8 cellular contexts compared by ENCODE assay signal in genomic region chr1:167555072-167555471, GRCh38. TPM values are rescaled to one million over a fixed set of nuclear protein-coding genes. Genes with fewer than 3 reads are reported as not detected.
A peak's percentile ranks its signal among the peaks of the same experiment; 100 is the strongest.
DNase-seq lines count a peak whose midpoint lies in the region; ATAC-seq, FAIRE-seq and TF ChIP-seq lines count a peak whose summit lies in the region.
"Not testable (repeated sequence)": the region's sequence is repeated elsewhere in the genome, so short reads cannot be mapped to it uniquely, and the experiment has no call there.
"Had no signal": no experiment of that assay in that cellular context is flagged by ENCODE, and none has a peak within 500 bp of the region (broad histone marks: within the 10 kb centered on the region; RNA-seq: fewer than 3 reads in every experiment).

No MANE protein-coding gene starts in this region.

- H3K36me3 Mint-ChIP-seq in CD8-positive, alpha-beta memory T cell; activated T-cell treated with anti-CD3 and anti-CD28 coated beads, Interleukin-2, amount 50 U/mL, for 72 hours (ENCODE audit: insufficient read depth in 2 of 2); natural killer cell; neural progenitor cell: not testable (repeated sequence)

- H3K9me1 ChIP-seq in K562 (ENCODE audit: control insufficient read depth, insufficient read depth, low read length), result not testable (repeated sequence)

- not testable (repeated sequence) for TF ChIP-seq POLR2A in K562 (conservative IDR thresholded peaks at IDR 0.05)

- not testable (repeated sequence) for H3K9ac ChIP-seq in OCI-LY1 (ENCODE audit: low read length); K562 (ENCODE audit: insufficient read depth in 1 of 2, low read depth in 2 of 2, low read length in 2 of 2); neural progenitor cell

- not testable (repeated sequence) for DNase-seq in CD8-positive, alpha-beta memory T cell; activated T-cell treated with anti-CD3 and anti-CD28 coated beads, Interleukin-2, amount 50 U/mL, for 72 hours; K562 (ENCODE audit: extremely low read depth in 1 of 4, low spot score in 3 of 4); natural killer cell; neural progenitor cell (ENCODE audit: low spot score)

- TF ChIP-seq EP300 in K562 (IDR thresholded peaks at IDR 0.05; ENCODE audit: low read length), result not testable (repeated sequence)

- not testable (repeated sequence) for H3K27me3 Mint-ChIP-seq in CD8-positive, alpha-beta memory T cell; activated T-cell treated with anti-CD3 and anti-CD28 coated beads, Interleukin-2, amount 50 U/mL, for 72 hours (ENCODE audit: low read depth); neural progenitor cell (ENCODE audit: insufficient read depth, low read depth)
- H3K27me3 Mint-ChIP-seq in natural killer cell (ENCODE audit: low read depth in 2 of 2), result peaks cover 0 to 11% of the 10 kb centered on the region in 2 donors

- H3K4me3 Mint-ChIP-seq in CD8-positive, alpha-beta memory T cell, result peak overlapping the region in 4 of 7 donors; percentile 4 to 57 (median 10)
- peak overlapping the region; percentile 10 to 29 for H3K4me3 Mint-ChIP-seq in activated T-cell treated with anti-CD3 and anti-CD28 coated beads, Interleukin-2, amount 50 U/mL, for 72 hours
- H3K4me3 Mint-ChIP-seq in natural killer cell (peak overlapping the region; percentile 32), neural progenitor cell (peak overlapping the region; percentile 61)

- TF ChIP-seq RAD21 in K562 (CRISPR knock-in tag; conservative IDR thresholded peaks at IDR 0.05 in 1 of 2, IDR thresholded peaks at IDR 0.05 in 1 of 2), result not testable (repeated sequence)

- POLR2A ChIA-PET in CD8-positive, alpha-beta memory T cell (lab: Charles Lee), result not testable (repeated sequence)
- POLR2A ChIA-PET in K562 (lab: Yijun Ruan, JAX), result interaction anchor here (0.7 to 1.0 kb wide), 2 partner anchors 9 to 20 kb away, joined by 3 to 7 read pairs; no protein-coding TSS in a partner anchor

- not testable (repeated sequence) for H3K27ac ChIP-seq in CD8-positive, alpha-beta memory T cell (ENCODE audit: low read depth, low read length); K562 (ENCODE audit: extremely low read depth, low read depth, low read length); neural progenitor cell
- H3K27ac ChIP-seq in OCI-LY1 (ENCODE audit: low read depth, low read length, poor library complexity, severe bottlenecking), result peak overlapping the region; percentile 80

- peaks cover 33 to 40% (median 37%) of the 10 kb centered on the region in 3 donors for H3K4me1 Mint-ChIP-seq in CD8-positive, alpha-beta memory T cell
- peaks cover 44% of the 10 kb centered on the region for H3K4me1 Mint-ChIP-seq in activated T-cell treated with anti-CD3 and anti-CD28 coated beads, Interleukin-2, amount 50 U/mL, for 72 hours (ENCODE audit: low read depth)
- H3K4me1 Mint-ChIP-seq in natural killer cell (peaks cover 12 to 20% of the 10 kb centered on the region in 2 donors), neural progenitor cell (peaks cover 16% of the 10 kb centered on the region)

- H3K4me3 ChIP-seq in CD8-positive, alpha-beta memory T cell (ENCODE audit: low read length); OCI-LY1 (ENCODE audit: low read depth, low read length, poor library complexity, severe bottlenecking); K562; neural progenitor cell: not testable (repeated sequence)

- BruUV-seq in K562 (replicated peaks; lab: Mats Ljungman, UMichigan), result not testable (repeated sequence)

- not testable (repeated sequence) for H3K9me2 ChIP-seq in OCI-LY1 (ENCODE audit: low read depth, low read length)

- not testable (repeated sequence) for H3K27me3 ChIP-seq in CD8-positive, alpha-beta memory T cell (ENCODE audit: insufficient read depth, low read length, poor library complexity, severe bottlenecking); OCI-LY1 (ENCODE audit: insufficient read depth, low read length); K562 (ENCODE audit: control insufficient read depth in 2 of 2, insufficient read depth in 2 of 2, low read length in 2 of 2); neural progenitor cell

- H3K79me2 ChIP-seq in OCI-LY1 (ENCODE audit: insufficient read depth, low read length); neural progenitor cell (ENCODE audit: low read depth): not testable (repeated sequence)
- H3K79me2 ChIP-seq in K562 (ENCODE audit: control insufficient read depth, insufficient read depth, low read length), result peaks cover 35% of the 10 kb centered on the region

- in situ Hi-C loops in K562 (cut with MboI), result not testable (repeated sequence)

- not testable (repeated sequence) for H3K4me2 ChIP-seq in OCI-LY1 (ENCODE audit: low read length); K562 (ENCODE audit: insufficient read depth, low read length); neural progenitor cell

- H3K27ac Mint-ChIP-seq in CD8-positive, alpha-beta memory T cell, result peak overlapping the region in 1 of 8 donors; percentile 20
- not testable (repeated sequence) for H3K27ac Mint-ChIP-seq in activated T-cell treated with anti-CD3 and anti-CD28 coated beads, Interleukin-2, amount 50 U/mL, for 72 hours; natural killer cell; neural progenitor cell

- not testable (repeated sequence) for ATAC-seq in activated T-cell treated with anti-CD3 and anti-CD28 coated beads, Interleukin-2, amount 50 U/mL, for 72 hours (replicated peaks in 1 of 2); K562; natural killer cell

- H3K9me3 Mint-ChIP-seq in CD8-positive, alpha-beta memory T cell; activated T-cell treated with anti-CD3 and anti-CD28 coated beads, Interleukin-2, amount 50 U/mL, for 72 hours; natural killer cell; neural progenitor cell: not testable (repeated sequence)

- not testable (repeated sequence) for H2AFZ ChIP-seq in OCI-LY1 (ENCODE audit: low read length); K562 (ENCODE audit: low read depth, low read length); neural progenitor cell (replicated peaks)

- peaks cover 27% of the 10 kb centered on the region for H3K4me1 ChIP-seq in CD8-positive, alpha-beta memory T cell (ENCODE audit: insufficient read depth, low read length)
- peaks cover 58% of the 10 kb centered on the region for H3K4me1 ChIP-seq in OCI-LY1 (ENCODE audit: insufficient read depth, low read length, severe bottlenecking)
- H3K4me1 ChIP-seq in K562 (replicated peaks in 1 of 2; ENCODE audit: control insufficient read depth in 2 of 2, insufficient read depth in 2 of 2, low read length in 2 of 2), result peaks cover 14 to 30% of the 10 kb centered on the region in 2 experiments
- H3K4me1 ChIP-seq in neural progenitor cell, result peaks cover 13% of the 10 kb centered on the region

- not testable (repeated sequence) for H3K9me3 ChIP-seq in CD8-positive, alpha-beta memory T cell (ENCODE audit: low read length); OCI-LY1 (ENCODE audit: low read length); K562 (replicated peaks; ENCODE audit: control insufficient read depth, insufficient read depth, low read depth, low read length); neural progenitor cell (ENCODE audit: low read depth)

- not testable (repeated sequence) for H3K36me3 ChIP-seq in CD8-positive, alpha-beta memory T cell (ENCODE audit: insufficient read depth, low read length); OCI-LY1 (ENCODE audit: insufficient read depth, low read length); neural progenitor cell
- peaks cover 18% of the 10 kb centered on the region; the same call in 2 of the 3 replicates for H3K36me3 ChIP-seq in K562 (ENCODE audit: control insufficient read depth, insufficient read depth, low read length)

- WGBS in K562 (ENCODE audit: insufficient coverage, low coverage, missing lambda C conversion rate), result 90% methylated on average over 1 of the region's 1 CpG

- not testable (repeated sequence) for TF ChIP-seq CTCF in OCI-LY1 (IDR thresholded peaks at IDR 0.05; ENCODE audit: low read length); K562 (IDR thresholded peaks at IDR 0.05 in 2 of 3, conservative IDR thresholded peaks at IDR 0.05 in 1 of 3; ENCODE audit: insufficient read depth in 2 of 3, low read depth in 1 of 3, low read length in 3 of 3); natural killer cell (IDR thresholded peaks at IDR 0.05); neural progenitor cell (IDR thresholded peaks at IDR 0.05)

- intact Hi-C loops in K562 (cut with micrococcal nuclease) (loop anchor here (5.0 kb wide), 1 partner anchor 153 kb away; no protein-coding TSS in a partner anchor), natural killer cell (cut with micrococcal nuclease) (loop anchor here (5.0 to 10.0 kb wide), 2 partner anchors 488 to 650 kb away; no protein-coding TSS in a partner anchor)

- CTCF ChIA-PET in CD8-positive, alpha-beta memory T cell (lab: Charles Lee), result interaction anchor here (0.8 to 2.6 kb wide), 9 partner anchors 10 to 428 kb away, joined by 3 to 11 read pairs (median 3); no protein-coding TSS in a partner anchor
- CTCF ChIA-PET in K562 (lab: Yijun Ruan, JAX; ENCODE audit: low intra/inter-chr PET ratio), result interaction anchor here (0.6 to 2.0 kb wide), 3 partner anchors 143 to 154 kb away, joined by 3 to 8 read pairs (median 3); no protein-coding TSS in a partner anchor

- H4K20me1 ChIP-seq in OCI-LY1 (ENCODE audit: insufficient read depth, low read length); K562 (replicated peaks; ENCODE audit: control insufficient read depth, insufficient read depth, low read length); neural progenitor cell (ENCODE audit: low read depth): not testable (repeated sequence)

- FAIRE-seq in K562 (lab: Jason Lieb, UNC), result not testable (repeated sequence)

- H3F3A ChIP-seq in OCI-LY1 (ENCODE audit: insufficient read depth, low read length); neural progenitor cell (ENCODE audit: low read depth): not testable (repeated sequence)

RNA-seq across cellular contexts. Expression of gene CREG1, which starts 1.5 kb away (rescaled TPM):
- 10 to 100 TPM; 14.6 to 15.3 TPM for total RNA-seq in CD8-positive, alpha-beta memory T cell
- polyA plus RNA-seq in CD8-positive, alpha-beta memory T cell, result 19.5 TPM
- 1 to 10 TPM; 7.4 to 8.3 TPM for total RNA-seq in activated T-cell treated with anti-CD3 and anti-CD28 coated beads, Interleukin-2, amount 50 U/mL, for 72 hours
- 70.1 and 115 TPM in 2 replicates for total RNA-seq in K562 (2011; cell fraction: chromatin; rRNA removed; ENCODE audit: low replicate concordance)
- total RNA-seq in K562 (2011; cell fraction: nucleolus; rRNA removed), result 141 and 156 TPM in 2 replicates
- 172 and 258 TPM in 2 replicates for total RNA-seq in K562 (2011; cell fraction: nucleoplasm; rRNA removed)
- total RNA-seq in K562 (2014; rRNA removed) (115 and 139 TPM in 2 replicates), K562 (2014; rRNA removed; fragmentation: Illumina TruSeq; extraction: Trizol) (161 and 179 TPM in 2 replicates), K562 (2015; rRNA removed; fragmentation: Illumina TruSeq; extraction: Trizol) (164 and 178 TPM in 2 replicates), K562 (2021) (150 and 154 TPM in 2 replicates), natural killer cell (10 to 100 TPM in 1 of 3 donors, 1 to 10 TPM in 2; 6.7 to 15.8 (median 8.9) TPM), neural progenitor cell (ENCODE audit: low replicate concordance) (55.6 and 64.2 TPM in 2 replicates)
- polyA plus RNA-seq in K562 (2011; rRNA removed) (272 TPM in 2 replicates), K562 (2014; fragmentation: Illumina TruSeq; extraction: Trizol) (163 and 197 TPM in 2 replicates), K562 (2014; fragmentation: Nextera tagmentation; extraction: Ambion mirVana) (10 to 100 TPM; 45.7 to 58.2 TPM), K562 (2014; rRNA removed) (176 and 186 TPM in 2 replicates)
- polyA plus RNA-seq in K562 (2011; cell fraction: cytosol; rRNA removed), result 152 and 184 TPM in 2 replicates
- 41.7 and 74.9 TPM in 2 replicates for polyA plus RNA-seq in K562 (2011; cell fraction: nucleus; rRNA removed)
- polyA plus RNA-seq in K562 (2012), result 137 and 336 TPM in 2 replicates
- polyA minus RNA-seq in K562 (2011; rRNA and poly(A)+ RNA removed), result 101 and 126 TPM in 2 replicates
- polyA minus RNA-seq in K562 (2011; cell fraction: cytosol; rRNA and poly(A)+ RNA removed), result 59.4 and 78.2 TPM in 2 replicates
- polyA minus RNA-seq in K562 (2011; cell fraction: nucleus; rRNA and poly(A)+ RNA removed), result 17.5 and 30.3 TPM in 2 replicates

RNA-seq across cellular contexts. Expression of gene CD247, which starts 36.7 kb away (rescaled TPM):
- total RNA-seq in CD8-positive, alpha-beta memory T cell, result 100 to 1,000 TPM; 130 to 133 TPM
- 395 TPM for polyA plus RNA-seq in CD8-positive, alpha-beta memory T cell
- total RNA-seq in activated T-cell treated with anti-CD3 and anti-CD28 coated beads, Interleukin-2, amount 50 U/mL, for 72 hours, result 100 to 1,000 TPM; 160 to 178 TPM
- 0.44 TPM in 1 of 2 replicates, not detected in the other for total RNA-seq in K562 (2011; cell fraction: chromatin; rRNA removed; ENCODE audit: low replicate concordance)
- total RNA-seq in K562 (2011; cell fraction: nucleolus; rRNA removed), result 0.50 and 0.53 TPM in 2 replicates
- 0.15 and 0.23 TPM in 2 replicates for total RNA-seq in K562 (2011; cell fraction: nucleoplasm; rRNA removed)
- total RNA-seq in K562 (2014; rRNA removed) (0.12 TPM in 1 of 2 replicates, not detected in the other), K562 (2014; rRNA removed; fragmentation: Illumina TruSeq; extraction: Trizol) (not detected in 2 replicates), K562 (2015; rRNA removed; fragmentation: Illumina TruSeq; extraction: Trizol) (0.18 TPM in 1 of 2 replicates, not detected in the other), K562 (2021) (0.22 and 0.42 TPM in 2 replicates), natural killer cell (1,000 to 10,000 TPM; 1,027 to 1,374 (median 1,309) TPM), neural progenitor cell (ENCODE audit: low replicate concordance) (1.3 and 1.5 TPM in 2 replicates)
- polyA plus RNA-seq in K562 (2011; rRNA removed) (0.08 and 0.18 TPM in 2 replicates), K562 (2014; fragmentation: Illumina TruSeq; extraction: Trizol) (not detected in 2 replicates), K562 (2014; fragmentation: Nextera tagmentation; extraction: Ambion mirVana) (not detected), K562 (2014; rRNA removed) (0.37 and 0.55 TPM in 2 replicates)
- 0.12 TPM in 1 of 2 replicates, not detected in the other for polyA plus RNA-seq in K562 (2011; cell fraction: cytosol; rRNA removed)
- 0.27 and 0.43 TPM in 2 replicates for polyA plus RNA-seq in K562 (2011; cell fraction: nucleus; rRNA removed)
- polyA plus RNA-seq in K562 (2012), result 0.20 and 0.21 TPM in 2 replicates
- polyA minus RNA-seq in K562 (2011; rRNA and poly(A)+ RNA removed), result not detected in 2 replicates
- not detected in 2 replicates for polyA minus RNA-seq in K562 (2011; cell fraction: cytosol; rRNA and poly(A)+ RNA removed)
- polyA minus RNA-seq in K562 (2011; cell fraction: nucleus; rRNA and poly(A)+ RNA removed), result not detected in 2 replicates
- total RNA-seq: A172, HFFc6 had no signal

Comparison
In these comparisons a context has a peak if more than half of its experiments do, and no peak if none do; other contexts are left out.
1. H3K4me3 Mint-ChIP-seq: peak in every context shown above with its lines; median percentile 61 in neural progenitor cell; 32 in natural killer cell; 20 in activated T-cell treated with anti-CD3 and anti-CD28 coated beads, Interleukin-2, amount 50 U/mL, for 72 hours; 10 in CD8-positive, alpha-beta memory T cell.
2. RNA of gene CD247, which starts 36.7 kb away (total RNA-seq): 1,027 to 1,374 TPM in natural killer cell, 160 to 178 TPM in activated T-cell treated with anti-CD3 and anti-CD28 coated beads, Interleukin-2, amount 50 U/mL, for 72 hours and 130 to 133 TPM in CD8-positive, alpha-beta memory T cell; 1.3 to 1.5 TPM in neural progenitor cell and 0.12 to 0.53 TPM in K562; every median in the first group is over 10 times any median in the second.